Comparison of ENCODE assay signal across 8 cellular contexts in the genomic region with DNA sequence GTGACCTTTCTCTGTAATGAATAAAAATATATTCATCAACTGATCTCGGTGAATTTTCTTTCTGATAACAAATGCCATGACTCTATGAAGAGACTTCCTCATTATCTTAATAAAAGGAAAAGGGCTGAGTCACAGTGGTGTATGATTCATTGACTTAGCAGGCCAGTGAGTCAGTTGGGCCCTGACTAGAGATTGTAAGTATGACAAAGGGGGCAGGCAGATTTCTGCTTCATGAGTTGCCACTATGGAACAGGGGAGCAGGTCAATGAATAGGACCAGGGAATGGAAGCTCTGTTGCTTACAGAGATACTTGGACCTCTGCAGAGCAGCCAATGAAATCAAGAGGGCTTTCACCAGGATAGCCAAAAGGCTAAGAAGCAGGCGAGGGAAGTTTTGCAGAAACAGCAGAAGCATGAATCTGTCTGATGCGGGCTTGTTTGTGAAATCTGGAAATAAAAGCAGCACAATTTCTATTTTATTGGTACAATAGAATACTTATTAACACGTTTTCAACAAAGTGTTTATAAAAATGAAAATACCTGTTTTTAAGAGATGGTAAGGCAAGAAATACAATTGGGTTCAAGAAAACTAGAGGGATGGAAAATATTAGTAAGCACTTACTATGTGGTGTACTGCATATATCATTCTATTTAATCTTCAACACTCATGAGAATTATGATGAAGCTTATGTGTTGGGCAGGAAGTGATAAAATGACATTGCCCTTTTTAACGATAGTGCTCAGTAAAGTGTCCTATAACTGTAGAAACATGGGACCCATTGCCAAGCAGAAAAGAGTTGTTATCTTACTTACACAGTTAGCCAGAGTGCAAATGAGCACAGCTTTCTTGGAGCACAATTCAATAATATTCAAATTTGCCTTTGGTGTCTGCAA.
DNase-seq lines count a peak whose midpoint lies in the region; ATAC-seq and TF ChIP-seq lines count a peak whose summit lies in the region.

No MANE protein-coding gene starts in this region.

- H3K27ac Mint-ChIP-seq in activated naive CD8-positive, alpha-beta T cell: peak overlapping the region; percentile 51

- ATAC-seq in HG02884 (IDR thresholded peaks at IDR 0.05; ENCODE audit: unreplicated experiment): no peak

- no peaks in the 10 kb centered on the region for H3K27me3 ChIP-seq in BLaER1 treated with 17β-estradiol and CSF1 and Interleukin-3, amounts not matched to agents 10 nM and 100 nM
- peaks cover 0 to 4% (median 0%) of the 10 kb centered on the region in 4 donors for H3K27me3 ChIP-seq in liver (ENCODE audit: control insufficient read depth in 4 of 4, insufficient read depth in 4 of 4, low read length in 3 of 4)

- DNase-seq in HT1080 (ENCODE audit: low read depth) (peak; percentile 96), NCI-H82 (lab: John Stamatoyannopoulos, UW) (no peak), GM13977 (ENCODE audit: low spot score) (no peak), NCI-H524 (lab: John Stamatoyannopoulos, UW) (no peak)

- H3K4me3 Mint-ChIP-seq in activated naive CD8-positive, alpha-beta T cell: peak overlapping the region; percentile 64

- no peak overlapping the region for H3K4me3 ChIP-seq in BLaER1 treated with 17β-estradiol and CSF1 and Interleukin-3, amounts not matched to agents 10 nM and 100 nM
- H3K4me3 ChIP-seq in liver (ENCODE audit: low read depth in 1 of 3, low read length in 3 of 3): no peak overlapping the region

- TF ChIP-seq CTCF in liver (IDR thresholded peaks at IDR 0.05; ENCODE audit: low read depth, low read length, missing input control) (no peak), GM13977 (IDR thresholded peaks at IDR 0.05; ENCODE audit: extremely low read depth, insufficient read depth, missing control alignments) (no peak)

- peak overlapping the region in 9 of 11 experiments; percentile 8 to 69 (median 55); a peak in 13 of 22 replicates for H3K27ac ChIP-seq in BLaER1 treated with 17β-estradiol and CSF1 and Interleukin-3, amounts not matched to agents 10 nM and 100 nM
- H3K27ac ChIP-seq in liver (ENCODE audit: low read depth in 1 of 2, low read length in 2 of 2): no peak overlapping the region

- no peak for TF ChIP-seq RAD21 in liver (IDR thresholded peaks at IDR 0.05)

- no peaks in the 10 kb centered on the region for H3K36me3 Mint-ChIP-seq in activated naive CD8-positive, alpha-beta T cell

- no peaks in the 10 kb centered on the region for H3K36me3 ChIP-seq in BLaER1 treated with 17β-estradiol and CSF1 and Interleukin-3, amounts not matched to agents 10 nM and 100 nM
- H3K36me3 ChIP-seq in liver (ENCODE audit: control insufficient read depth in 4 of 4, insufficient read depth in 3 of 4, low read depth in 1 of 4, low read length in 3 of 4): no peaks in the 10 kb centered on the region

- 68% methylated on average over 5 of the region's 5 CpGs for WGBS in liver

- H3K9me3 Mint-ChIP-seq in activated naive CD8-positive, alpha-beta T cell (ENCODE audit: low read depth): peaks cover 3% of the 10 kb centered on the region

- in situ Hi-C loops in GM13977 (cut with MboI; ENCODE audit: low pct_unique_long_range_greater_than_20kb, low sequenced_read_pairs, unreplicated experiment): no loop called here

- peak overlapping the region in 8 of 11 experiments; percentile 24 to 75 (median 55); a peak in 12 of 22 replicates for H3K4me2 ChIP-seq in BLaER1 treated with 17β-estradiol and CSF1 and Interleukin-3, amounts not matched to agents 10 nM and 100 nM

- H3K27me3 Mint-ChIP-seq in activated naive CD8-positive, alpha-beta T cell: no peaks in the 10 kb centered on the region

- 0 out of 22 replicates have a peak overlapping the region, but pooled peaks of 2 of the 11 experiments have one; percentile 14 to 17 for H3K9ac ChIP-seq in BLaER1 treated with 17β-estradiol and CSF1 and Interleukin-3, amounts not matched to agents 10 nM and 100 nM
- H3K9ac ChIP-seq in liver (ENCODE audit: low read depth in 1 of 2, low read length in 2 of 2): no peak overlapping the region

- peaks cover 0 to 14% (median 3%) of the 10 kb centered on the region in 11 experiments; a peak in 8 of 22 replicates for H3K9me3 ChIP-seq in BLaER1 treated with 17β-estradiol and CSF1 and Interleukin-3, amounts not matched to agents 10 nM and 100 nM (replicated peaks in 1 of 11)
- no peaks in the 10 kb centered on the region for H3K9me3 ChIP-seq in liver (ENCODE audit: control insufficient read depth in 4 of 4, low read length in 3 of 4)

- H3K4me1 Mint-ChIP-seq in activated naive CD8-positive, alpha-beta T cell (ENCODE audit: low read depth): peaks cover 17% of the 10 kb centered on the region

- no peaks in the 10 kb centered on the region for H4K20me1 ChIP-seq in BLaER1 treated with 17β-estradiol and CSF1 and Interleukin-3, amounts not matched to agents 10 nM and 100 nM

- peaks cover 7 to 73% (median 63%) of the 10 kb centered on the region in 10 experiments; a peak in 17 of 20 replicates for H3K4me1 ChIP-seq in BLaER1 treated with 17β-estradiol and CSF1 and Interleukin-3, amounts not matched to agents 10 nM and 100 nM
- no peaks in the 10 kb centered on the region for H3K4me1 ChIP-seq in liver (ENCODE audit: control insufficient read depth in 4 of 4, insufficient read depth in 4 of 4, low read length in 3 of 4)

TF ChIP-seq in liver, 16 proteins besides CTCF, POLR2A, EP300 and RAD21:
- TF ChIP-seq JUND (IDR thresholded peaks at IDR 0.05) (peak; percentile 0 to 50), SP1 (IDR thresholded peaks at IDR 0.05) (no peak)

Comparison
In these comparisons a context has a peak if more than half of its experiments do, and no peak if none do; other contexts are left out.
1. H3K27ac ChIP-seq: peak in BLaER1 treated with 17β-estradiol and CSF1 and Interleukin-3, amounts not matched to agents 10 nM and 100 nM (9 of 11); none in liver (0 of 2).